In the genomic region with DNA sequence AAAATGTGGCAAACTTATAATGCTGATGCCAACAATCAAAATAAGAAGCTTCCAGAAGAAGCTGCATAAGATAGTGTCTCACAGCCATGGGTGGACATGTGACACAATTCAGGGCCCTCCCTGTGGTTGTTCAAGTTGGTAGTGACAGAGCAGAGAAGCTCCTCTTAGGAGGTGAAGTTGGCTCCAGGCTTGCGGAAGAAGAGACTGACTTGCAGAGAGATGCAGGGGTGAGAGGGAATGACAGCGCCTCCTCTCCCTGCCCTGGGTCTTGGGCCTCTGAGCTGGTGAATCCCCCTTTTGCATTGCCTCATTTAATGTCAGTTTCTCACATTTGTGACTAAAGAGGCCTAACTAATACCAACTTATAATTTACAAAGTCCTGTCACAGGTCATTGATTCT, we compare ENCODE assay signal across 12 cellular contexts. TPM values are rescaled to one million over a fixed set of nuclear protein-coding genes. Genes with fewer than 3 reads are reported as not detected.
DNase-seq lines count a peak whose midpoint lies in the region; ATAC-seq and TF ChIP-seq lines count a peak whose summit lies in the region.
"Had no signal": no experiment of that assay in that cellular context is flagged by ENCODE, and none has a peak within 500 bp of the region (broad histone marks: within the 10 kb centered on the region; RNA-seq: fewer than 3 reads in every experiment).

No MANE protein-coding gene starts in this region.

- peak overlapping the region; percentile 96 for H2BK15ac ChIP-seq in mesenchymal stem cell (ENCODE audit: low read depth, poor library complexity, severe bottlenecking)

- H3K4ac ChIP-seq in mesenchymal stem cell (ENCODE audit: low read depth in 1 of 2, low read length in 2 of 2) = peak overlapping the region; percentile 90 to 94

- peaks cover 1 to 2% of the 10 kb centered on the region in 2 donors for H3K36me3 Mint-ChIP-seq in activated T-cell treated with anti-CD3 and anti-CD28 coated beads, Interleukin-2, amount 50 U/mL, for 72 hours (ENCODE audit: insufficient read depth in 2 of 2)

- H3K9me3 ChIP-seq in adipocyte (ENCODE audit: control insufficient read depth, low read length) (no peaks in the 10 kb centered on the region), mesenchymal stem cell (ENCODE audit: control insufficient read depth, low read length) (no peaks in the 10 kb centered on the region), transverse colon (no peaks in the 10 kb centered on the region)

- peaks cover 64% of the 10 kb centered on the region for H3K4me1 ChIP-seq in adipocyte (ENCODE audit: control insufficient read depth, insufficient read depth, low read length)
- peaks cover 24% of the 10 kb centered on the region for H3K4me1 ChIP-seq in mesenchymal stem cell (ENCODE audit: control insufficient read depth, insufficient read depth, low read depth, low read length)
- H3K4me1 ChIP-seq in transverse colon = peaks cover 23 to 45% (median 29%) of the 10 kb centered on the region in 4 donors
- H3K4me1 ChIP-seq in foreskin keratinocyte = peaks cover 10% of the 10 kb centered on the region

- no peak overlapping the region for H3K4me2 ChIP-seq in mesenchymal stem cell (ENCODE audit: low read length, poor library complexity, severe bottlenecking)

- H3K27ac ChIP-seq in mesenchymal stem cell (ENCODE audit: low read length, poor library complexity, severe bottlenecking) = no peak overlapping the region
- H3K27ac ChIP-seq in transverse colon = peak overlapping the region; percentile 68 to 86 (median 80)
- H3K27ac ChIP-seq in foreskin keratinocyte = no peak overlapping the region
- H3K27ac ChIP-seq: SK-N-MC had no signal

- H3K9me3 Mint-ChIP-seq in activated T-cell treated with anti-CD3 and anti-CD28 coated beads, Interleukin-2, amount 50 U/mL, for 72 hours = peaks cover 0 to 3% of the 10 kb centered on the region in 2 donors

- H2AK5ac ChIP-seq in mesenchymal stem cell (ENCODE audit: low read length, severe bottlenecking) = peak overlapping the region; percentile 50

- in situ Hi-C loops in transverse colon (cut with MboI; ENCODE audit: low pct_ligation_motif_present in 1 of 4, low pct_unique_long_range_greater_than_20kb in 1 of 4, low sequenced_read_pairs in 3 of 4) = no loop called here

- H3K27ac Mint-ChIP-seq in activated T-cell treated with anti-CD3 and anti-CD28 coated beads, Interleukin-2, amount 50 U/mL, for 72 hours = no peak overlapping the region

- peak overlapping the region; percentile 100 for H2BK120ac ChIP-seq in mesenchymal stem cell (ENCODE audit: low read depth, low read length)

- H3K27me3 ChIP-seq in adipocyte (replicated peaks; ENCODE audit: control insufficient read depth, insufficient read depth, low read length) = no peaks in the 10 kb centered on the region
- no peaks in the 10 kb centered on the region for H3K27me3 ChIP-seq in mesenchymal stem cell (ENCODE audit: control insufficient read depth in 1 of 2, insufficient read depth in 1 of 2, low read length in 2 of 2)
- no peaks in the 10 kb centered on the region for H3K27me3 ChIP-seq in transverse colon
- H3K27me3 ChIP-seq in foreskin keratinocyte = no peaks in the 10 kb centered on the region

- H3K4me3 Mint-ChIP-seq in activated T-cell treated with anti-CD3 and anti-CD28 coated beads, Interleukin-2, amount 50 U/mL, for 72 hours = no peak overlapping the region

- H4K8ac ChIP-seq in mesenchymal stem cell (ENCODE audit: low read length) = peak overlapping the region; percentile 74

- no peaks in the 10 kb centered on the region for H3K27me3 Mint-ChIP-seq in activated T-cell treated with anti-CD3 and anti-CD28 coated beads, Interleukin-2, amount 50 U/mL, for 72 hours (ENCODE audit: low read depth)

- DNase-seq in activated effector memory CD4-positive, alpha-beta T cell treated with anti-CD3 and anti-CD28 coated beads, Interleukin-2, amount 50 U/mL, for 16 hours = peak; percentile 38
- DNase-seq in activated effector memory CD4-positive, alpha-beta T cell treated with Interleukin-2 at 50 U/mL for 16 hours = no peak
- DNase-seq in adipocyte (ENCODE audit: low read depth) (no peak), mesenchymal stem cell (peak; percentile 28), transverse colon (peak; percentile 7), foreskin keratinocyte (no peak)
- no peak for DNase-seq in activated T-cell treated with anti-CD3 and anti-CD28 coated beads, Interleukin-2, amount 50 U/mL, for 72 hours
- DNase-seq: activated CD4-positive, CD25-positive, alpha-beta regulatory T cell treated with anti-CD3 and anti-CD28 coated beads, Interleukin-2, amount 50 U/mL, for 72 hours; NCI-H2029; trophoblast cell had no signal

- peaks cover 11% of the 10 kb centered on the region for H3K4me1 Mint-ChIP-seq in activated T-cell treated with anti-CD3 and anti-CD28 coated beads, Interleukin-2, amount 50 U/mL, for 72 hours (ENCODE audit: low read depth)

- TF ChIP-seq POLR2A in transverse colon (IDR thresholded peaks at IDR 0.05) = no peak

- no peak overlapping the region for H2BK5ac ChIP-seq in mesenchymal stem cell (ENCODE audit: low read depth, low read length, poor library complexity, severe bottlenecking)

- ATAC-seq in HG02884 (IDR thresholded peaks at IDR 0.05; ENCODE audit: unreplicated experiment) (no peak), foreskin keratinocyte (no peak)
- ATAC-seq in activated T-cell treated with anti-CD3 and anti-CD28 coated beads, Interleukin-2, amount 50 U/mL, for 72 hours (replicated peaks in 1 of 2) = no peak

- H2BK12ac ChIP-seq in mesenchymal stem cell (ENCODE audit: low read length in 2 of 2) = peak overlapping the region; percentile 99

- H3K23ac ChIP-seq in mesenchymal stem cell (ENCODE audit: low read length in 2 of 2) = no peak overlapping the region

- H3K36me3 ChIP-seq in adipocyte (ENCODE audit: control insufficient read depth, insufficient read depth, low read length, severe bottlenecking) (no peaks in the 10 kb centered on the region), mesenchymal stem cell (ENCODE audit: control insufficient read depth in 1 of 2, insufficient read depth in 2 of 2, low read depth in 1 of 2, low read length in 2 of 2) (no peaks in the 10 kb centered on the region), transverse colon (no peaks in the 10 kb centered on the region)

- H3K9ac ChIP-seq in adipocyte (ENCODE audit: low read length) (peak overlapping the region; percentile 10), mesenchymal stem cell (ENCODE audit: low read length) (no peak overlapping the region)

- 96% methylated on average over 2 of the region's 2 CpGs for WGBS in mesenchymal stem cell
- 96% methylated on average over 2 of the region's 2 CpGs; no CpG with 5 or more reads in 1 of the 2 donors for WGBS in transverse colon (ENCODE audit: low coverage in 1 of 2), 2 donors

- TF ChIP-seq CTCF in transverse colon (IDR thresholded peaks at IDR 0.05) (no peak), foreskin keratinocyte (conservative IDR thresholded peaks at IDR 0.05) (no peak)

- H3K18ac ChIP-seq in mesenchymal stem cell (ENCODE audit: low read depth in 1 of 2, low read length in 2 of 2) = peak overlapping the region; percentile 81 to 91

- H4K91ac ChIP-seq in mesenchymal stem cell (ENCODE audit: low read length) = peak overlapping the region; percentile 98

- H3K4me3 ChIP-seq in adipocyte (ENCODE audit: low read length) = no peak overlapping the region
- H3K4me3 ChIP-seq in mesenchymal stem cell (ENCODE audit: insufficient read depth in 1 of 2, low read depth in 1 of 2, low read length in 2 of 2) = no peak overlapping the region
- H3K4me3 ChIP-seq in transverse colon = no peak overlapping the region
- H3K4me3 ChIP-seq: SK-N-MC had no signal

- no peak overlapping the region for H2AFZ ChIP-seq in mesenchymal stem cell (ENCODE audit: low read depth, low read length)

- intact Hi-C loops in transverse colon (cut with DNase I; ENCODE audit: low total_unique reads) = no loop called here

- peak overlapping the region in 1 of 2 experiments; percentile 90 for H3K14ac ChIP-seq in mesenchymal stem cell (ENCODE audit: low read length in 2 of 2)

- no peak for TF ChIP-seq EP300 in transverse colon (IDR thresholded peaks at IDR 0.05; ENCODE audit: low read depth)

- no peaks in the 10 kb centered on the region for H3K79me1 ChIP-seq in mesenchymal stem cell (replicated peaks; ENCODE audit: low read length, poor library complexity, severe bottlenecking)

RNA-seq across cellular contexts. Expression of a gene that starts 23.0 kb away (rescaled TPM):
- polyA plus RNA-seq in mesenchymal stem cell (2013, experiment 1 of 2) = 126 TPM
- polyA plus RNA-seq in mesenchymal stem cell (2013, experiment 2 of 2) = 126 TPM
- total RNA-seq in transverse colon (100 to 1,000 TPM; 360 to 732 (median 532) TPM), foreskin keratinocyte (46.8 and 64.3 TPM in 2 replicates)
- polyA plus RNA-seq in foreskin keratinocyte = 31.0 and 40.3 TPM in 2 replicates
- 10 to 100 TPM; 17.5 to 44.7 TPM for total RNA-seq in activated T-cell treated with anti-CD3 and anti-CD28 coated beads, Interleukin-2, amount 50 U/mL, for 72 hours

Comparison
In these comparisons a context has a peak if more than half of its experiments do, and no peak if none do; other contexts are left out.
1. DNase-seq: peak in activated effector memory CD4-positive, alpha-beta T cell treated with anti-CD3 and anti-CD28 coated beads, Interleukin-2, amount 50 U/mL, for 16 hours (single experiment), mesenchymal stem cell (single experiment) and transverse colon (single experiment); none in activated effector memory CD4-positive, alpha-beta T cell treated with Interleukin-2 at 50 U/mL for 16 hours (single experiment), adipocyte (single experiment), foreskin keratinocyte (0 of 2) and activated T-cell treated with anti-CD3 and anti-CD28 coated beads, Interleukin-2, amount 50 U/mL, for 72 hours (0 of 2).
2. H3K27ac ChIP-seq: peak in transverse colon (4 of 4); none in mesenchymal stem cell (single experiment) and foreskin keratinocyte (single experiment).